Comparison of ENCODE assay signal across 18 cellular contexts in the genomic region with DNA sequence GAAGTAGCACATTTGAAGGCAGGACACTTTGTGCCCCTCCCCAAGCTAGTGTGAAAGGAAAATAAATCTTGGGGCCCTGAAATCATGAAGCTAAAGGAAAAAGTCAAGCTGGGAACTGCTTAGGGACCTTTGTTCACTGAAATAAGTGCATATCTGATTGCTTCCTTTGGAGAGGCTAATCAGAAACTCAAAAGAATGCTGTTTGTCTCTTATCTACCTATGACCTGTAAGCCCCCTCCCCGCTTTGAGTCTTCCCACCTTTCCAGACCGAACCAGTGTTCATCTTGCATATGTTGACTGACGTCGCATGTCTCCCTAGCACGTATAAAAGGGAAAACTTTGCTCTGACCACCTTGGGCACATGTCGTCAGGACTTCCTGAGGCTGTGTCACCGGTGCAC.
"Had no signal": no experiment of that assay in that cellular context is flagged by ENCODE, and none has a peak within 500 bp of the region (broad histone marks: within the 10 kb centered on the region; RNA-seq: fewer than 3 reads in every experiment).

No MANE protein-coding gene starts in this region.

- H3K4me3 Mint-ChIP-seq: naive thymus-derived CD4-positive, alpha-beta T cell; nephron progenitor cell; stimulated activated effector memory CD8-positive, alpha-beta T cell treated with anti-CD3 and anti-CD28 coated beads, Interleukin-12 subunit alpha, Interleukin-12 subunit beta, amount 100 ng/mL, for 72 hours had no signal

- H3K36me3 ChIP-seq: right lobe of liver, suprapubic skin, thyroid gland, upper lobe of right lung, vagina had no signal

- H3K9me3 Mint-ChIP-seq: nephron progenitor cell; stimulated activated effector memory CD8-positive, alpha-beta T cell treated with anti-CD3 and anti-CD28 coated beads, Interleukin-12 subunit alpha, Interleukin-12 subunit beta, amount 100 ng/mL, for 72 hours had no signal

- H3K27ac Mint-ChIP-seq: naive thymus-derived CD4-positive, alpha-beta T cell; nephron progenitor cell; stimulated activated effector memory CD8-positive, alpha-beta T cell treated with anti-CD3 and anti-CD28 coated beads, Interleukin-12 subunit alpha, Interleukin-12 subunit beta, amount 100 ng/mL, for 72 hours had no signal

- H3K9me3 ChIP-seq: psoas muscle, right lobe of liver, suprapubic skin, thyroid gland, upper lobe of right lung, vagina had no signal

- H3K4me1 ChIP-seq: foreskin keratinocyte, psoas muscle, right lobe of liver, suprapubic skin, thyroid gland, upper lobe of right lung, vagina had no signal

- DNase-seq: dorsolateral prefrontal cortex; effector CD8-positive, alpha-beta T cell; foreskin keratinocyte; kidney glomerular epithelial cell; naive thymus-derived CD4-positive, alpha-beta T cell; nephron progenitor cell; psoas muscle; retina; right lobe of liver; stimulated activated CD4-positive, alpha-beta T cell treated with anti-CD3 and anti-CD28 coated beads, Interleukin-4, amount 100 ng/mL, for 1 hour; stimulated activated CD8-positive, alpha-beta memory T cell treated with anti-CD3 and anti-CD28 coated beads, Interleukin-4, amount 100 ng/mL, for 48 hours; stimulated activated naive CD8-positive, alpha-beta T cell treated with anti-CD3 and anti-CD28 coated beads, Interleukin-15, Interleukin-2, amounts not matched to agents 100 U/mL and 50 U/mL, for 24 hours; thyroid gland; upper lobe of right lung had no signal

- H3K36me3 Mint-ChIP-seq: naive thymus-derived CD4-positive, alpha-beta T cell had no signal

- ATAC-seq: foreskin keratinocyte; naive thymus-derived CD4-positive, alpha-beta T cell; psoas muscle; right lobe of liver; stimulated activated effector memory CD8-positive, alpha-beta T cell treated with anti-CD3 and anti-CD28 coated beads, Interleukin-12 subunit alpha, Interleukin-12 subunit beta, amount 100 ng/mL, for 72 hours; stimulated activated naive CD8-positive, alpha-beta T cell treated with anti-CD3 and anti-CD28 coated beads, Interleukin-15, Interleukin-2, amounts not matched to agents 100 U/mL and 50 U/mL, for 24 hours; upper lobe of right lung had no signal

- H3K4me1 Mint-ChIP-seq: naive thymus-derived CD4-positive, alpha-beta T cell had no signal

- H3K4me3 ChIP-seq: coronary artery, dorsolateral prefrontal cortex, psoas muscle, right lobe of liver, suprapubic skin, thyroid gland, upper lobe of right lung, vagina had no signal

- H3K27me3 ChIP-seq: dorsolateral prefrontal cortex, right lobe of liver, thyroid gland, vagina had no signal

- H3K27ac ChIP-seq: coronary artery, foreskin keratinocyte, psoas muscle, right lobe of liver, suprapubic skin, thyroid gland, upper lobe of right lung, vagina had no signal
